8 cellular contexts compared by ENCODE assay signal in the genomic region with DNA sequence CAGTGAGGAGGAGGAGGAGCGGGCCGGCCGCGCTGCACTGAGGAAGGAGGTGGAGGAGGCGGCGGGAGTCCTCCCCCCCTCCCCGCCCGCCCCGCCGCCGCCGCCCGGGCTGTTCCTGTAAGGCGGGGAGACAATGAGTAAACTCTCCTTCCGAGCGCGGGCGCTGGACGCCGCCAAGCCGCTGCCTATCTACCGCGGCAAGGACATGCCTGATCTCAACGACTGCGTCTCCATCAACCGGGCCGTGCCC. TPM values are rescaled to one million over a fixed set of nuclear protein-coding genes. Genes with fewer than 3 reads are reported as not detected.
DNase-seq lines count a peak whose midpoint lies in the region; ATAC-seq, FAIRE-seq and TF ChIP-seq lines count a peak whose summit lies in the region.

No MANE protein-coding gene starts in this region.

- peaks cover 2 to 11% of the 10 kb centered on the region in 2 donors for H3K4me1 ChIP-seq in kidney (ENCODE audit: control insufficient read depth in 1 of 2, insufficient read depth in 1 of 2, low read depth in 1 of 2, low read length in 2 of 2)

- H3K27ac ChIP-seq in 22Rv1, result peak overlapping the region; percentile 84
- H3K27ac ChIP-seq in adipose tissue (ENCODE audit: low read depth, low read length), result peak overlapping the region; percentile 87
- peak overlapping the region; percentile 99 to 100 for H3K27ac ChIP-seq in kidney (ENCODE audit: low read depth in 2 of 2, low read length in 2 of 2)
- H3K27ac ChIP-seq in temporal lobe (ENCODE audit: low read depth, low read length), result peak overlapping the region; percentile 83

- DNase-seq in GM19238 (ENCODE audit: insufficient read length, low spot score) (peak; percentile 18), kidney (no peak), RCC 7860 (ENCODE audit: low spot score) (no peak)
- no peak for DNase-seq in stimulated activated CD8-positive, alpha-beta memory T cell treated with anti-CD3 and anti-CD28 coated beads, Interleukin-4, amount 100 ng/mL, for 48 hours

- WGBS in adipose tissue, 3 donors, result 0% methylated on average over 4 to 23 of the region's 27 CpGs

- peak overlapping the region; percentile 85 to 95 for H3K4me3 ChIP-seq in kidney (ENCODE audit: low read length in 2 of 2)

- peak overlapping the region; percentile 88 to 95 for H3K9ac ChIP-seq in kidney (ENCODE audit: low read length in 2 of 2)

- H3K36me3 ChIP-seq in kidney (ENCODE audit: control insufficient read depth in 1 of 2, insufficient read depth in 2 of 2, low read length in 2 of 2), result no peaks in the 10 kb centered on the region

- intact Hi-C loops in kidney (cut with DNase I), result no loop called here

- ATAC-seq in HG03280 (IDR thresholded peaks at IDR 0.05; ENCODE audit: unreplicated experiment), result peak; percentile 37

- no peak for TF ChIP-seq CTCF in 22Rv1 (IDR thresholded peaks at IDR 0.05)
- TF ChIP-seq CTCF in kidney (IDR thresholded peaks at IDR 0.05; ENCODE audit: borderline replicate concordance, extremely low read depth, insufficient read depth), result no peak

- H3K9me3 ChIP-seq in kidney (ENCODE audit: control insufficient read depth in 1 of 2, low read length in 2 of 2), result no peaks in the 10 kb centered on the region

- no peak for FAIRE-seq in kidney (lab: Jason Lieb, UNC)
- no peak for FAIRE-seq in RCC 7860 (lab: Jason Lieb, UNC)

RNA-seq across cellular contexts. Expression of gene EPC2, which starts 0.3 kb away (rescaled TPM):
- polyA plus RNA-seq in adipose tissue (10 to 100 TPM in 2 of 3 donors, 1 to 10 TPM in 1; 5.1 to 17.7 (median 13.2) TPM), kidney (ENCODE audit: insufficient read depth, low read depth, low replicate concordance) (7.2 TPM)
- total RNA-seq in kidney (43.9 TPM), temporal lobe (70.6 TPM)
